ENCODE assay signal across 9 cellular contexts in genomic region chr20:42516692-42517091, GRCh38.
"Had no signal": no experiment of that assay in that cellular context is flagged by ENCODE, and none has a peak within 500 bp of the region (broad histone marks: within the 10 kb centered on the region; RNA-seq: fewer than 3 reads in every experiment).

No MANE protein-coding gene starts in this region.

- DNase-seq: GM23248, GOT3, H7, HFFc6, Karpas-422, KBM-7 had no signal

- H3K4me3 ChIP-seq: GM23248, HAP-1 had no signal

- H3K4me3 Mint-ChIP-seq: HFFc6 had no signal

- H3K36me3 ChIP-seq: HAP-1 had no signal

- H3K9ac ChIP-seq: GM23248, KMS-11 had no signal

- H3K4me1 ChIP-seq: HAP-1 had no signal

- H3K27ac ChIP-seq: GM23248, KMS-11 had no signal

- H3K4me2 ChIP-seq: KMS-11 had no signal

- H2AFZ ChIP-seq: GM23248 had no signal

- H3K27ac Mint-ChIP-seq: HFFc6 had no signal

- H3K9me3 ChIP-seq: HAP-1 had no signal

- ATAC-seq: HCT116 had no signal
